Comparison of ENCODE assay signal across 9 cellular contexts in the genomic region with DNA sequence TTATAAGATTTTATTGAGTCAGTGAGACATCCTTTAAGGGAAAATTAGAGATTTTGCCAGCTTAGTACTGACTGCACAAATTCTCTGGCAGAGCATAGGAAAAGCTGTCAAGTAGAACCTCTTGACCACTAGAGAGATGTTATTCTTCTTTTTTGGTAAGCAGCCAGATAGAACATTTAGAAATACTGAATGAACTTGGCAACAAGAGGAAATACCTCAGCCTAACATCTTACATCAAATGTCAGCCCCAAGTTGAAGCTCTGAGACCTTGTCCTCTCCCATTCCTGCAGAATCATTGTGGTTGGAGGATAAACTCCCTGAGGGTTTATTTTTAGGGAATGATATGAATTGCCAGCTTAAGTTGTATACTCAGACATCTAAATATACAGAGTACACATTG. TPM values are rescaled to one million over a fixed set of nuclear protein-coding genes. Genes with fewer than 3 reads are reported as not detected.
DNase-seq lines count a peak whose midpoint lies in the region; ATAC-seq, FAIRE-seq and TF ChIP-seq lines count a peak whose summit lies in the region.
"Had no signal": no experiment of that assay in that cellular context is flagged by ENCODE, and none has a peak within 500 bp of the region (broad histone marks: within the 10 kb centered on the region; RNA-seq: fewer than 3 reads in every experiment).

No MANE protein-coding gene starts in this region.

- no peak for FAIRE-seq in A549 (lab: Jason Lieb, UNC)
- FAIRE-seq: H1 had no signal

- TF ChIP-seq POLR2A in A549 (IDR thresholded peaks at IDR 0.05; ENCODE audit: low read length) = no peak

- intact Hi-C loops in dorsolateral prefrontal cortex (cut with DNase I) = no loop called here
- intact Hi-C loops in head of caudate nucleus (cut with DNase I) = no loop called here

- ATAC-seq in A549 (no peak), HG03442 (IDR thresholded peaks at IDR 0.05; ENCODE audit: unreplicated experiment) (no peak)

- TF ChIP-seq CTCF in A549 (IDR thresholded peaks at IDR 0.05) (no peak), dorsolateral prefrontal cortex (IDR thresholded peaks at IDR 0.05 in 54 of 56, conservative IDR thresholded peaks at IDR 0.05 in 2 of 56; ENCODE audit: low read depth in 1 of 56, partially characterized antibody in 56 of 56) (no peak), GM10266 (IDR thresholded peaks at IDR 0.05; ENCODE audit: control insufficient read depth, insufficient read depth, low read depth, missing control alignments) (no peak)

- no peaks in the 10 kb centered on the region for H3K9me3 ChIP-seq in A549

- no peak overlapping the region for H3K4me3 ChIP-seq in A549
- no peak overlapping the region for H3K4me3 ChIP-seq in dorsolateral prefrontal cortex

- DNase-seq in A549 (ENCODE audit: low read depth in 1 of 2, low spot score in 1 of 2) (no peak), NCI-H2029 (lab: John Stamatoyannopoulos, UW) (peak; percentile 66), dorsolateral prefrontal cortex (no peak), middle frontal gyrus (ENCODE audit: extremely low spot score, low spot score) (peak; percentile 21), mesenteric fat pad (ENCODE audit: low spot score) (no peak), head of caudate nucleus (no peak), GM10266 (ENCODE audit: extremely low spot score) (no peak)

- CTCF ChIA-PET in A549 (lab: Yijun Ruan, JAX) = no interaction called here

- peaks cover 42% of the 10 kb centered on the region for H3K4me1 ChIP-seq in A549

- TF ChIP-seq EP300 in A549 (IDR thresholded peaks at IDR 0.05) = no peak

- POLR2A ChIA-PET in A549 (lab: Yijun Ruan, JAX) = no interaction called here

- H3K4me2 ChIP-seq in A549 = peak overlapping the region; percentile 57

- H3K27me3 ChIP-seq in dorsolateral prefrontal cortex = no peaks in the 10 kb centered on the region

- no peak for TF ChIP-seq RAD21 in A549 (conservative IDR thresholded peaks at IDR 0.05 in 1 of 2, IDR thresholded peaks at IDR 0.05 in 1 of 2)

- H3K27ac ChIP-seq in A549 (peak overlapping the region in 1 of 2 experiments; percentile 26; a peak in 1 of 6 replicates), dorsolateral prefrontal cortex (peak overlapping the region in 57 of 59 donors; percentile 6 to 90 (median 72))

TF ChIP-seq in A549, 52 proteins besides CTCF, POLR2A, EP300 and RAD21:
- TF ChIP-seq NR3C1 (IDR thresholded peaks at IDR 0.05) = no peak
- no peak for TF ChIP-seq ELK1 (IDR thresholded peaks at IDR 0.05; ENCODE audit: low read depth, low read length)
- no peak for TF ChIP-seq GATA3 (IDR thresholded peaks at IDR 0.05; ENCODE audit: borderline replicate concordance)
- TF ChIP-seq HOXB5 (CRISPR knock-in tag; IDR thresholded peaks at IDR 0.05) = no peak
- no peak for TF ChIP-seq RFX5 (IDR thresholded peaks at IDR 0.05)
- TF ChIP-seq RNF2 (IDR thresholded peaks at IDR 0.05; ENCODE audit: borderline replicate concordance, low read depth) = no peak

RNA-seq across cellular contexts. Expression of gene MIGA1, which starts 53.4 kb away (rescaled TPM):
- polyA plus RNA-seq in A549 (2011; rRNA removed) (7.4 and 8.2 TPM in 2 replicates), A549 (2017; fragmentation: RNase III; extraction: RNeasy Plus Mini Kit Qiagen cat#74134 plus additional on column Dnase treatment) (6.1 to 6.5 TPM (median 6.2 TPM) in 3 replicates)
- polyA plus RNA-seq in A549 (2012; cell fraction: cytosol; rRNA removed) = 1.3 and 1.7 TPM in 2 replicates
- 0.88 and 1.2 TPM in 2 replicates for polyA plus RNA-seq in A549 (2012; cell fraction: nucleus; rRNA removed)
- polyA minus RNA-seq in A549 (2011; rRNA and poly(A)+ RNA removed) = 5.9 and 6.1 TPM in 2 replicates
- total RNA-seq in dorsolateral prefrontal cortex (10 to 100 TPM; 33.7 to 74.8 (median 59.0) TPM), mesenteric fat pad (17.5 TPM)

RNA-seq across cellular contexts. Expression of gene NEXN, which starts 55.5 kb away (rescaled TPM):
- polyA plus RNA-seq in A549 (2011; rRNA removed) (0.54 and 1.8 TPM in 2 replicates), A549 (2017; fragmentation: RNase III; extraction: RNeasy Plus Mini Kit Qiagen cat#74134 plus additional on column Dnase treatment) (7.3 to 8.7 TPM (median 8.2 TPM) in 3 replicates)
- 0.28 and 0.29 TPM in 2 replicates for polyA plus RNA-seq in A549 (2012; cell fraction: cytosol; rRNA removed)
- 0.12 and 0.32 TPM in 2 replicates for polyA plus RNA-seq in A549 (2012; cell fraction: nucleus; rRNA removed)
- 0.49 TPM in 1 of 2 replicates, not detected in the other for polyA minus RNA-seq in A549 (2011; rRNA and poly(A)+ RNA removed)
- total RNA-seq in dorsolateral prefrontal cortex (10 to 100 TPM in 2 of 120 experiments, 1 to 10 TPM in 112, under 1 TPM in 6; 0.75 to 11.7 (median 2.1) TPM), mesenteric fat pad (15.4 TPM)

Comparison
In these comparisons a context has a peak if more than half of its experiments do, and no peak if none do; other contexts are left out.
1. DNase-seq: peak in NCI-H2029 (single experiment) and middle frontal gyrus (single experiment); none in A549 (0 of 2), dorsolateral prefrontal cortex (0 of 10), mesenteric fat pad (single experiment), head of caudate nucleus (0 of 42) and GM10266 (single experiment).